15 cellular contexts compared by ENCODE assay signal in the genomic region with DNA sequence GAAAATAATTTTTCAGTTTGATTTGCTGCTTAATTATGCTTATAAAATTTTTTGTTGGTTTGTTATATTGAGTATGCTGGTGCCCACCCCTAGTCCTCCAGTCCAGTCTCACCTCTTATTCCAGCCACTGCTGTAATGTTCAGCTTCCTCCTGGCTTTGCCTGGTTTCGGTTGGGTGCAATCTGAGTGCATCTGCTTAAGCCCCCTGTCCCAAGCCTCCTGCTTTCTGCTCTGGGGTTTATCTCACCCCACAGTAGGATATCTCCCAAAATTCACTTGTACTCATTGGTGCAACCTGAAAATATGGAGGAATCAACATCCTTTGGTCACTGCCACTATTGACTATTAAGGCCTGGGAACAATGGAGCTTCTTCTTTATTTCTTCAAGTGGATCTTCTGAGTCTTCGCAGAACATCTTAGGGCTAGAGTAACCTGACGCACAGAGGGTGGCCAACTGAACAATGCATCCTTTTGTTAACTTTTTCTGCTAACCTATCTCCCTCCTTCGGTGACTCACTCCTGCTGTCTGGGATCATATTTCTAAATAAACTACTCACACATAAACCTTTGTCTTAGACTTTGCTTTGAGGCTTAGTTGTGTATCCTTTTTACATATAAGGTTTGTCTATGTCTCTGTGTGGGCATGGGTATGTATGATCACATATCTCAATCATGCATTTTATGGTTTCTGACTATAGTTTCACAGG. TPM values are rescaled to one million over a fixed set of nuclear protein-coding genes. Genes with fewer than 3 reads are reported as not detected.
A peak's percentile ranks its signal among the peaks of the same experiment; 100 is the strongest.
DNase-seq lines count a peak whose midpoint lies in the region; ATAC-seq, FAIRE-seq and TF ChIP-seq lines count a peak whose summit lies in the region.
"Had no signal": no experiment of that assay in that cellular context is flagged by ENCODE, and none has a peak within 500 bp of the region (broad histone marks: within the 10 kb centered on the region; RNA-seq: fewer than 3 reads in every experiment).

No MANE protein-coding gene starts in this region.

- no peak for TF ChIP-seq CTCF in K562 (IDR thresholded peaks at IDR 0.05 in 2 of 3, conservative IDR thresholded peaks at IDR 0.05 in 1 of 3; ENCODE audit: insufficient read depth in 2 of 3, low read depth in 1 of 3, low read length in 3 of 3)

- CTCF ChIA-PET in K562 (lab: Yijun Ruan, JAX; ENCODE audit: low intra/inter-chr PET ratio) = no interaction called here

- POLR2A ChIA-PET in K562 (lab: Yijun Ruan, JAX) = interaction anchor here (1.0 kb wide), 1 partner anchor 19 kb away, joined by 3 read pairs; a partner anchor contains a TSS

- no peak overlapping the region for H3K27ac ChIP-seq in K562 (ENCODE audit: extremely low read depth, low read depth, low read length)

- 0 out of 2 replicates have a peak overlapping the region, but pooled peaks have one; percentile 19 for H3K4me2 ChIP-seq in K562 (ENCODE audit: insufficient read depth, low read length)

- H3K9me3 ChIP-seq in K562 (replicated peaks; ENCODE audit: control insufficient read depth, insufficient read depth, low read depth, low read length) = no peaks in the 10 kb centered on the region

- peaks cover 4 to 7% of the 10 kb centered on the region in 2 experiments; a peak in 4 of 5 replicates for H3K4me1 ChIP-seq in K562 (replicated peaks in 1 of 2; ENCODE audit: control insufficient read depth in 2 of 2, insufficient read depth in 2 of 2, low read length in 2 of 2)

- 12% methylated on average over 4 of the region's 4 CpGs for WGBS in K562 (ENCODE audit: insufficient coverage, low coverage, missing lambda C conversion rate)

- H3K4me3 ChIP-seq in K562 = no peak overlapping the region

- in situ Hi-C loops in K562 (cut with MboI) = no loop called here

- no peak for FAIRE-seq in K562 (lab: Jason Lieb, UNC)
- no peak for FAIRE-seq in GM19239 (lab: Jason Lieb, UNC)

- no peaks in the 10 kb centered on the region for H3K79me2 ChIP-seq in K562 (ENCODE audit: control insufficient read depth, insufficient read depth, low read length)

- DNase-seq in DMS53 treated with DMSO at 0.1 percent for 48 hours (lab: John Stamatoyannopoulos, UW; ENCODE audit: unreplicated experiment) = peak; percentile 95
- DNase-seq in NCI-H146 treated with DMSO at 0.1 percent for 48 hours (lab: John Stamatoyannopoulos, UW; ENCODE audit: unreplicated experiment) = peak; percentile 24
- DNase-seq in K562 (ENCODE audit: extremely low read depth in 1 of 4, low spot score in 3 of 4) = peak in 1 of 4 experiments; percentile 40
- peak; percentile 82 for DNase-seq in kidney glomerular epithelial cell (lab: John Stamatoyannopoulos, UW)
- DNase-seq in NCI-H187 treated with DMSO at 0.1 percent for 48 hours (lab: John Stamatoyannopoulos, UW) = no peak
- DNase-seq in GM19239 (ENCODE audit: insufficient read length, low spot score) = no peak
- no peak for DNase-seq in NCI-H446 treated with DMSO at 0.1 percent for 48 hours (lab: John Stamatoyannopoulos, UW)
- DNase-seq: amniotic stem cell; C1 segment of cervical spinal cord; NCI-H1105 treated with DMSO at 0.1 percent for 48 hours; small intestine; stimulated activated CD8-positive, alpha-beta memory T cell treated with anti-CD3 and anti-CD28 coated beads, Interleukin-4, amount 100 ng/mL, for 48 hours had no signal

- H4K20me1 ChIP-seq in K562 (replicated peaks; ENCODE audit: control insufficient read depth, insufficient read depth, low read length) = no peaks in the 10 kb centered on the region

- H3K36me3 ChIP-seq in K562 (ENCODE audit: control insufficient read depth, insufficient read depth, low read length) = no peaks in the 10 kb centered on the region

- no TSS peak for BruUV-seq in K562 (replicated peaks; lab: Mats Ljungman, UMichigan)

- peak; percentile 75 for ATAC-seq in K562
- ATAC-seq in HG03196 (IDR thresholded peaks at IDR 0.05; ENCODE audit: unreplicated experiment) = no peak

- no peaks in the 10 kb centered on the region for H3K27me3 ChIP-seq in K562 (ENCODE audit: control insufficient read depth in 2 of 2, insufficient read depth in 2 of 2, low read length in 2 of 2)

- TF ChIP-seq POLR2A in K562 (conservative IDR thresholded peaks at IDR 0.05) = no peak

- peak overlapping the region; percentile 56 for H2AFZ ChIP-seq in K562 (ENCODE audit: low read depth, low read length)

- no peaks in the 10 kb centered on the region for H3K9me1 ChIP-seq in K562 (ENCODE audit: control insufficient read depth, insufficient read depth, low read length)

- TF ChIP-seq RAD21 in K562 (CRISPR knock-in tag; conservative IDR thresholded peaks at IDR 0.05 in 1 of 2, IDR thresholded peaks at IDR 0.05 in 1 of 2) = no peak

- intact Hi-C loops in K562 (cut with micrococcal nuclease) = no loop called here

- no peak for TF ChIP-seq EP300 in K562 (IDR thresholded peaks at IDR 0.05; ENCODE audit: low read length)

- no peak overlapping the region for H3K9ac ChIP-seq in K562 (ENCODE audit: insufficient read depth in 1 of 2, low read depth in 2 of 2, low read length in 2 of 2)

TF ChIP-seq in K562, 482 proteins besides CTCF, POLR2A, EP300 and RAD21 (continues in another document):
- TF ChIP-seq, protein P1, sequence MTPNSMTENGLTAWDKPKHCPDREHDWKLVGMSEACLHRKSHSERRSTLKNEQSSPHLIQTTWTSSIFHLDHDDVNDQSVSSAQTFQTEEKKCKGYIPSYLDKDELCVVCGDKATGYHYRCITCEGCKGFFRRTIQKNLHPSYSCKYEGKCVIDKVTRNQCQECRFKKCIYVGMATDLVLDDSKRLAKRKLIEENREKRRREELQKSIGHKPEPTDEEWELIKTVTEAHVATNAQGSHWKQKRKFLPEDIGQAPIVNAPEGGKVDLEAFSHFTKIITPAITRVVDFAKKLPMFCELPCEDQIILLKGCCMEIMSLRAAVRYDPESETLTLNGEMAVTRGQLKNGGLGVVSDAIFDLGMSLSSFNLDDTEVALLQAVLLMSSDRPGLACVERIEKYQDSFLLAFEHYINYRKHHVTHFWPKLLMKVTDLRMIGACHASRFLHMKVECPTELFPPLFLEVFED (CRISPR knock-in tag; conservative IDR thresholded peaks at IDR 0.05) = no peak
- TF ChIP-seq DMBX1 (CRISPR knock-in tag; IDR thresholded peaks at IDR 0.05; ENCODE audit: borderline replicate concordance) (0 out of 2 replicates have a peak, but pooled peaks have one; percentile 19), GTF2A2 (tag; IDR thresholded peaks at IDR 0.05) (no peak), CEBPG (CRISPR knock-in tag; IDR thresholded peaks at IDR 0.05) (no peak), CEBPG (tag; conservative IDR thresholded peaks at IDR 0.05 in 1 of 2, IDR thresholded peaks at IDR 0.05 in 1 of 2) (no peak), ARID1B (IDR thresholded peaks at IDR 0.05) (peak; percentile 43; the same call in 1 of the 2 replicates), CBFA2T3 (IDR thresholded peaks at IDR 0.05) (peak; percentile 38; the same call in 1 of the 2 replicates), FOSL1 (tag; conservative IDR thresholded peaks at IDR 0.05) (peak; percentile 73), ZNF24 (IDR thresholded peaks at IDR 0.05) (no peak), DPF2 (IDR thresholded peaks at IDR 0.05) (peak; percentile 55)
- TF ChIP-seq, protein P2, sequence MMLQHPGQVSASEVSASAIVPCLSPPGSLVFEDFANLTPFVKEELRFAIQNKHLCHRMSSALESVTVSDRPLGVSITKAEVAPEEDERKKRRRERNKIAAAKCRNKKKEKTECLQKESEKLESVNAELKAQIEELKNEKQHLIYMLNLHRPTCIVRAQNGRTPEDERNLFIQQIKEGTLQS (IDR thresholded peaks at IDR 0.05) = peak; percentile 71; the same call in 1 of the 2 replicates
- TF ChIP-seq, protein P2 (CRISPR knock-in tag; conservative IDR thresholded peaks at IDR 0.05) = no peak

RNA-seq across cellular contexts. Expression of a gene that starts 19.1 kb away (rescaled TPM):
- 7.4 and 7.9 TPM in 2 replicates for total RNA-seq in K562 (2011; cell fraction: chromatin; rRNA removed; ENCODE audit: low replicate concordance)
- total RNA-seq in K562 (2011; cell fraction: nucleolus; rRNA removed) = 9.5 and 11.5 TPM in 2 replicates
- 10.8 and 11.1 TPM in 2 replicates for total RNA-seq in K562 (2011; cell fraction: nucleoplasm; rRNA removed)
- total RNA-seq in K562 (2014; rRNA removed) (8.3 and 10.5 TPM in 2 replicates), K562 (2014; rRNA removed; fragmentation: Illumina TruSeq; extraction: Trizol) (15.0 and 15.1 TPM in 2 replicates), K562 (2015; rRNA removed; fragmentation: Illumina TruSeq; extraction: Trizol) (23.0 and 23.7 TPM in 2 replicates), K562 (2021) (8.8 and 12.0 TPM in 2 replicates)
- polyA plus RNA-seq in K562 (2011; rRNA removed) (5.8 and 15.9 TPM in 2 replicates), K562 (2014; fragmentation: Illumina TruSeq; extraction: Trizol) (15.3 and 18.4 TPM in 2 replicates), K562 (2014; fragmentation: Nextera tagmentation; extraction: Ambion mirVana) (10 to 100 TPM; 47.5 to 48.6 TPM), K562 (2014; rRNA removed) (9.8 and 10.1 TPM in 2 replicates)
- 3.5 and 9.8 TPM in 2 replicates for polyA plus RNA-seq in K562 (2011; cell fraction: cytosol; rRNA removed)
- polyA plus RNA-seq in K562 (2011; cell fraction: nucleus; rRNA removed) = 3.2 and 5.1 TPM in 2 replicates
- 17.5 and 63.6 TPM in 2 replicates for polyA plus RNA-seq in K562 (2012)
- 4.2 and 12.0 TPM in 2 replicates for polyA minus RNA-seq in K562 (2011; rRNA and poly(A)+ RNA removed)
- polyA minus RNA-seq in K562 (2011; cell fraction: cytosol; rRNA and poly(A)+ RNA removed) = 1.8 and 2.5 TPM in 2 replicates
- 4.2 and 5.4 TPM in 2 replicates for polyA minus RNA-seq in K562 (2011; cell fraction: nucleus; rRNA and poly(A)+ RNA removed)
- total RNA-seq: activated CD8-positive, alpha-beta memory T cell treated with anti-CD3 and anti-CD28 coated beads for 36 hours; mononuclear cell had no signal

RNA-seq across cellular contexts. Expression of a gene that starts 42.0 kb away (rescaled TPM):
- total RNA-seq in K562 (2011; cell fraction: chromatin; rRNA removed; ENCODE audit: low replicate concordance) = not detected in 2 replicates
- not detected in 2 replicates for total RNA-seq in K562 (2011; cell fraction: nucleolus; rRNA removed)
- total RNA-seq in K562 (2011; cell fraction: nucleoplasm; rRNA removed) = not detected in 2 replicates
- total RNA-seq in K562 (2014; rRNA removed) (not detected in 2 replicates), K562 (2014; rRNA removed; fragmentation: Illumina TruSeq; extraction: Trizol) (not detected in 2 replicates), K562 (2015; rRNA removed; fragmentation: Illumina TruSeq; extraction: Trizol) (not detected in 2 replicates), K562 (2021) (not detected in 2 replicates)
- polyA plus RNA-seq in K562 (2011; rRNA removed) (not detected in 2 replicates), K562 (2014; fragmentation: Illumina TruSeq; extraction: Trizol) (not detected in 2 replicates), K562 (2014; fragmentation: Nextera tagmentation; extraction: Ambion mirVana) (under 1 TPM in 1 of 2 experiments, not detected in 1; 0.10 TPM), K562 (2014; rRNA removed) (not detected in 2 replicates)
- not detected in 2 replicates for polyA plus RNA-seq in K562 (2011; cell fraction: cytosol; rRNA removed)
- not detected in 2 replicates for polyA plus RNA-seq in K562 (2011; cell fraction: nucleus; rRNA removed)
- polyA plus RNA-seq in K562 (2012) = not detected in 2 replicates
- not detected in 2 replicates for polyA minus RNA-seq in K562 (2011; rRNA and poly(A)+ RNA removed)
- polyA minus RNA-seq in K562 (2011; cell fraction: cytosol; rRNA and poly(A)+ RNA removed) = not detected in 2 replicates
- not detected in 2 replicates for polyA minus RNA-seq in K562 (2011; cell fraction: nucleus; rRNA and poly(A)+ RNA removed)
- total RNA-seq: activated CD8-positive, alpha-beta memory T cell treated with anti-CD3 and anti-CD28 coated beads for 36 hours; mononuclear cell had no signal
- polyA plus RNA-seq: small intestine had no signal

Comparison
In these comparisons a context has a peak if more than half of its experiments do, and no peak if none do; other contexts are left out.
1. DNase-seq: peak in DMS53 treated with DMSO at 0.1 percent for 48 hours (single experiment), NCI-H146 treated with DMSO at 0.1 percent for 48 hours (single experiment) and kidney glomerular epithelial cell (single experiment); none in NCI-H187 treated with DMSO at 0.1 percent for 48 hours (single experiment), GM19239 (single experiment) and NCI-H446 treated with DMSO at 0.1 percent for 48 hours (single experiment).